8 cellular contexts compared by ENCODE assay signal in genomic region chr1:17039522-17039921, GRCh38.
"Had no signal": no experiment of that assay in that cellular context is flagged by ENCODE, and none has a peak within 500 bp of the region (broad histone marks: within the 10 kb centered on the region; RNA-seq: fewer than 3 reads in every experiment).

No MANE protein-coding gene starts in this region.

- H3K9ac ChIP-seq: GM23248, KMS-11 had no signal

- H2AFZ ChIP-seq: GM23248 had no signal

- DNase-seq: GM23248, GOT3, H9, HCEC 1CT, KBM-7 had no signal

- H3K4me2 ChIP-seq: KMS-11 had no signal

- FAIRE-seq: H54, HTR-8/SVneo had no signal

- H3K4me3 ChIP-seq: GM23248 had no signal

- H3K27ac ChIP-seq: GM23248, KMS-11 had no signal
